Comparison of ENCODE assay signal across 11 cellular contexts in the genomic region with DNA sequence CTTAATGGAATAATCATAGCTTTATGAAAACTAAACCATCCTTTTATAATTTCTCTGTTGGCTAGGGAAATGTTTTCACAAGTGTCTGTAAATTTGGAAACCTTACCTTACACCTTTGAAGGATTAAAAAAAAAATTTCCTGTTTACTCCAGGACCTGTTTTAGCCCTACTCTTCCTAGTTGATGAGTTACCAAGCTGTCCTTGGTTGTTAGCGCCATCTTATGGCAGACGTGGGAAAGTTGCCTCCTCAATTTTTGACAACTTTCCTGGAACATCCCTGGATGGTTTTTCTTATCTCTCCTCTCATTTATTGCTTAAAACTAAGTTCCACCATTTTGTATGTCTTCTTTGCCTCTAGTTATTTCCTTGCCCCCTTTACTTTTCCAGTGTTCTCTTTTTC. TPM values are rescaled to one million over a fixed set of nuclear protein-coding genes. Genes with fewer than 3 reads are reported as not detected.
DNase-seq lines count a peak whose midpoint lies in the region; TF ChIP-seq lines count a peak whose summit lies in the region.
"Had no signal": no experiment of that assay in that cellular context is flagged by ENCODE, and none has a peak within 500 bp of the region (broad histone marks: within the 10 kb centered on the region; RNA-seq: fewer than 3 reads in every experiment).

No MANE protein-coding gene starts in this region.

- H3K9me3 ChIP-seq in Karpas-422 (ENCODE audit: low read length) (peaks cover 6% of the 10 kb centered on the region), neural cell (ENCODE audit: low read length) (no peaks in the 10 kb centered on the region)

- H3K79me2 ChIP-seq in Karpas-422 (ENCODE audit: low read length) = no peaks in the 10 kb centered on the region
- H3K79me2 ChIP-seq in neural cell (replicated peaks; ENCODE audit: insufficient read depth, low read length) = peaks cover 97% of the 10 kb centered on the region

- H3K27me3 ChIP-seq in Karpas-422 (ENCODE audit: low read length) (no peaks in the 10 kb centered on the region), brain microvascular endothelial cell (replicated peaks) (no peaks in the 10 kb centered on the region), neural cell (ENCODE audit: insufficient read depth, low read depth, low read length) (no peaks in the 10 kb centered on the region), dorsolateral prefrontal cortex (no peaks in the 10 kb centered on the region)

- in situ Hi-C loops in brain microvascular endothelial cell (cut with HindIII; ENCODE audit: low pct_ligation_motif_present, low sequenced_read_pairs) = no loop called here

- peak; percentile 62 for TF ChIP-seq CTCF in brain microvascular endothelial cell (IDR thresholded peaks at IDR 0.05; ENCODE audit: low read depth, low read length, missing control alignments)
- TF ChIP-seq CTCF in neural cell (IDR thresholded peaks at IDR 0.05; ENCODE audit: poor library complexity, severe bottlenecking) = peak; percentile 27
- peak in 4 of 56 donors; percentile 9 to 13 (median 11) for TF ChIP-seq CTCF in dorsolateral prefrontal cortex (IDR thresholded peaks at IDR 0.05 in 54 of 56, conservative IDR thresholded peaks at IDR 0.05 in 2 of 56; ENCODE audit: low read depth in 1 of 56, partially characterized antibody in 56 of 56)

- H3K9me2 ChIP-seq in Karpas-422 (replicated peaks; ENCODE audit: insufficient read depth, low read length) (no peaks in the 10 kb centered on the region), neural cell (ENCODE audit: insufficient read depth, low read length) (no peaks in the 10 kb centered on the region)

- peak; percentile 51 for DNase-seq in DMS 273 (lab: John Stamatoyannopoulos, UW; ENCODE audit: unreplicated experiment)
- DNase-seq in DMS 273 treated with DMSO at 0.1 percent for 48 hours (lab: John Stamatoyannopoulos, UW) = no peak
- DNase-seq in Karpas-422 = peak; percentile 57
- DNase-seq in brain microvascular endothelial cell = no peak
- no peak for DNase-seq in T-helper 1 cell
- DNase-seq in dorsolateral prefrontal cortex = no peak
- DNase-seq in 8988T = no peak

- H3K4me1 ChIP-seq in Karpas-422 (ENCODE audit: low read length) = no peaks in the 10 kb centered on the region
- H3K4me1 ChIP-seq: HAP-1 had no signal

- H4K20me1 ChIP-seq in Karpas-422 (ENCODE audit: insufficient read depth, low read depth, low read length) = peaks cover 20% of the 10 kb centered on the region; the same call in 1 of the 2 replicates
- peaks cover 37% of the 10 kb centered on the region for H4K20me1 ChIP-seq in neural cell (ENCODE audit: insufficient read depth)

- peaks cover 8% of the 10 kb centered on the region for H3F3A ChIP-seq in neural cell (ENCODE audit: insufficient read depth, low read length, poor library complexity, severe bottlenecking)

- H3K9ac ChIP-seq in Karpas-422 (ENCODE audit: low read length) (no peak overlapping the region), neural cell (ENCODE audit: low read length) (no peak overlapping the region)

- TF ChIP-seq EP300 in neural cell (conservative IDR thresholded peaks at IDR 0.05; ENCODE audit: poor library complexity, severe bottlenecking) = no peak

- H2AFZ ChIP-seq in Karpas-422 (ENCODE audit: low read length) (no peak overlapping the region), neural cell (ENCODE audit: low read depth, low read length) (no peak overlapping the region)

- no peak overlapping the region for H3K27ac ChIP-seq in Karpas-422 (ENCODE audit: low read length)
- H3K27ac ChIP-seq in brain microvascular endothelial cell = no peak overlapping the region
- H3K27ac ChIP-seq in neural cell (ENCODE audit: low read length) = no peak overlapping the region
- H3K27ac ChIP-seq in dorsolateral prefrontal cortex = no peak overlapping the region
- H3K27ac ChIP-seq: skin epidermis had no signal

- H3K4me2 ChIP-seq in Karpas-422 (ENCODE audit: low read depth, low read length, poor library complexity, severe bottlenecking) (no peak overlapping the region), neural cell (ENCODE audit: low read length) (no peak overlapping the region)

- H3K36me3 ChIP-seq in Karpas-422 (ENCODE audit: insufficient read depth, low read length) (0 out of 2 replicates have a peak, but pooled peaks cover 5% of the 10 kb centered on the region), brain microvascular endothelial cell (replicated peaks) (no peaks in the 10 kb centered on the region), neural cell (ENCODE audit: insufficient read depth, low read length) (no peaks in the 10 kb centered on the region)
- H3K36me3 ChIP-seq: HAP-1 had no signal

- no peak for TF ChIP-seq RAD21 in neural cell (conservative IDR thresholded peaks at IDR 0.05)

- intact Hi-C loops in dorsolateral prefrontal cortex (cut with DNase I) = no loop called here

- H3K4me3 ChIP-seq in Karpas-422 (ENCODE audit: low read length) (no peak overlapping the region), brain microvascular endothelial cell (ENCODE audit: low read depth, low read length) (no peak overlapping the region), neural cell (ENCODE audit: low read length) (no peak overlapping the region), dorsolateral prefrontal cortex (no peak overlapping the region)
- H3K4me3 ChIP-seq: HAP-1, lung, skin epidermis had no signal

TF ChIP-seq in neural cell, 6 proteins besides CTCF, POLR2A, EP300 and RAD21:
- no peak for TF ChIP-seq POLR2AphosphoS5 (IDR thresholded peaks at IDR 0.05)
- TF ChIP-seq, protein P1, sequence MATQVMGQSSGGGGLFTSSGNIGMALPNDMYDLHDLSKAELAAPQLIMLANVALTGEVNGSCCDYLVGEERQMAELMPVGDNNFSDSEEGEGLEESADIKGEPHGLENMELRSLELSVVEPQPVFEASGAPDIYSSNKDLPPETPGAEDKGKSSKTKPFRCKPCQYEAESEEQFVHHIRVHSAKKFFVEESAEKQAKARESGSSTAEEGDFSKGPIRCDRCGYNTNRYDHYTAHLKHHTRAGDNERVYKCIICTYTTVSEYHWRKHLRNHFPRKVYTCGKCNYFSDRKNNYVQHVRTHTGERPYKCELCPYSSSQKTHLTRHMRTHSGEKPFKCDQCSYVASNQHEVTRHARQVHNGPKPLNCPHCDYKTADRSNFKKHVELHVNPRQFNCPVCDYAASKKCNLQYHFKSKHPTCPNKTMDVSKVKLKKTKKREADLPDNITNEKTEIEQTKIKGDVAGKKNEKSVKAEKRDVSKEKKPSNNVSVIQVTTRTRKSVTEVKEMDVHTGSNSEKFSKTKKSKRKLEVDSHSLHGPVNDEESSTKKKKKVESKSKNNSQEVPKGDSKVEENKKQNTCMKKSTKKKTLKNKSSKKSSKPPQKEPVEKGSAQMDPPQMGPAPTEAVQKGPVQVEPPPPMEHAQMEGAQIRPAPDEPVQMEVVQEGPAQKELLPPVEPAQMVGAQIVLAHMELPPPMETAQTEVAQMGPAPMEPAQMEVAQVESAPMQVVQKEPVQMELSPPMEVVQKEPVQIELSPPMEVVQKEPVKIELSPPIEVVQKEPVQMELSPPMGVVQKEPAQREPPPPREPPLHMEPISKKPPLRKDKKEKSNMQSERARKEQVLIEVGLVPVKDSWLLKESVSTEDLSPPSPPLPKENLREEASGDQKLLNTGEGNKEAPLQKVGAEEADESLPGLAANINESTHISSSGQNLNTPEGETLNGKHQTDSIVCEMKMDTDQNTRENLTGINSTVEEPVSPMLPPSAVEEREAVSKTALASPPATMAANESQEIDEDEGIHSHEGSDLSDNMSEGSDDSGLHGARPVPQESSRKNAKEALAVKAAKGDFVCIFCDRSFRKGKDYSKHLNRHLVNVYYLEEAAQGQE (IDR thresholded peaks at IDR 0.05; ENCODE audit: borderline replicate concordance) = no peak
- no peak for TF ChIP-seq EZH2 (IDR thresholded peaks at IDR 0.05; ENCODE audit: borderline replicate concordance, insufficient read depth, low read length, poor library complexity, severe bottlenecking)
- TF ChIP-seq MXI1 (conservative IDR thresholded peaks at IDR 0.05; ENCODE audit: poor library complexity, severe bottlenecking) = no peak
- no peak for TF ChIP-seq TAF1 (IDR thresholded peaks at IDR 0.05; ENCODE audit: low read depth)
- TF ChIP-seq SMC3 (conservative IDR thresholded peaks at IDR 0.05; ENCODE audit: poor library complexity) = no peak
TF ChIP-seq in neural cell: peak in this region for 0.

RNA-seq across cellular contexts. Expression of a gene that starts 25.7 kb away (rescaled TPM):
- 1.7 and 4.2 TPM in 2 replicates for total RNA-seq in Karpas-422 (2014; rRNA removed; shearing (Covaris generic); ENCODE audit: low replicate concordance)
- polyA plus RNA-seq in neural cell = 43.6 and 43.8 TPM in 2 replicates
- polyA minus RNA-seq in neural cell = 103 and 112 TPM in 2 replicates
- 10 to 100 TPM; 22.5 to 67.2 (median 31.6) TPM for total RNA-seq in dorsolateral prefrontal cortex

Comparison
In these comparisons a context has a peak if more than half of its experiments do, and no peak if none do; other contexts are left out.
1. DNase-seq: peak in DMS 273 (single experiment) and Karpas-422 (single experiment); none in DMS 273 treated with DMSO at 0.1 percent for 48 hours (single experiment), brain microvascular endothelial cell (single experiment), T-helper 1 cell (0 of 5), dorsolateral prefrontal cortex (0 of 10) and 8988T (single experiment).